ENCODE assay signal across 1 cellular context in genomic region chr5:142012792-142013388, GRCh38.
A peak's percentile ranks its signal among the peaks of the same experiment; 100 is the strongest.
TF ChIP-seq lines count a peak whose summit lies in the region.

Gene GNPDA1 (minus strand): TSS chr5:142013027. CDS start chr5:142012035, 992 bp downstream.

TF ChIP-seq in K562, 482 proteins besides CTCF, POLR2A, EP300 and RAD21 (continued from another document and continues in another):
- TF ChIP-seq SP2 (IDR thresholded peaks at IDR 0.05; ENCODE audit: extremely low read depth, low read depth, low read length, poor library complexity, severe bottlenecking) (no peak), CBX3 (IDR thresholded peaks at IDR 0.05; ENCODE audit: borderline replicate concordance in 1 of 2, low read length in 2 of 2) (no peak), ZBTB17 (CRISPR knock-in tag; IDR thresholded peaks at IDR 0.05) (no peak), NCOA1 (IDR thresholded peaks at IDR 0.05; ENCODE audit: low read depth) (no peak), BHLHE40 (IDR thresholded peaks at IDR 0.05; ENCODE audit: low read length) (peak; percentile 97), RFX5 (IDR thresholded peaks at IDR 0.05; ENCODE audit: low read depth, low read length) (no peak), SNRNP70 (optimal IDR thresholded peaks at IDR 0.05; ENCODE audit: low read depth, low read length) (no peak), HMG20A (CRISPR knock-in tag; conservative IDR thresholded peaks at IDR 0.05) (no peak), FOXM1 (IDR thresholded peaks at IDR 0.05; ENCODE audit: low read depth) (no peak), FOXM1 (CRISPR knock-in tag; IDR thresholded peaks at IDR 0.05; ENCODE audit: low read depth) (no peak), POLR3G (IDR thresholded peaks at IDR 0.05; ENCODE audit: extremely low read depth, insufficient read length, insufficient replicate concordance) (no peak), ZNF280B (CRISPR knock-in tag; IDR thresholded peaks at IDR 0.05) (no peak), JUND (IDR thresholded peaks at IDR 0.05; ENCODE audit: borderline replicate concordance, low read depth, low read length) (peak; percentile 81), JUND (tag; IDR thresholded peaks at IDR 0.05; ENCODE audit: borderline replicate concordance, low read depth, low read length) (peak; percentile 80; the same call in 1 of the 3 replicates), MTA3 (IDR thresholded peaks at IDR 0.05; ENCODE audit: borderline replicate concordance) (peak; percentile 78; the same call in 1 of the 2 replicates), COPS2 (conservative IDR thresholded peaks at IDR 0.05) (no peak), SAP30 (IDR thresholded peaks at IDR 0.05; ENCODE audit: borderline replicate concordance, insufficient read depth, low read depth, low read length, poor library complexity, severe bottlenecking) (peak; percentile 31), HLTF (IDR thresholded peaks at IDR 0.05) (no peak), PTRF (tag; IDR thresholded peaks at IDR 0.05) (no peak), TRIM24 (IDR thresholded peaks at IDR 0.05) (no peak), CREB1 (IDR thresholded peaks at IDR 0.05) (no peak; the same call in 1 of the 2 replicates), CREB1 (CRISPR knock-in tag; IDR thresholded peaks at IDR 0.05) (no peak), ZNF24 (IDR thresholded peaks at IDR 0.05) (no peak), NONO (IDR thresholded peaks at IDR 0.05; ENCODE audit: low read depth in 2 of 2, low read length in 1 of 2) (peak in 1 of 2 experiments; percentile 85; a peak in 2 of 4 replicates), ZNF766 (CRISPR knock-in tag; conservative IDR thresholded peaks at IDR 0.05) (peak; percentile 57), ZNF143 (CRISPR knock-in tag; IDR thresholded peaks at IDR 0.05) (no peak), HDAC6 (IDR thresholded peaks at IDR 0.05; ENCODE audit: low read depth, low read length) (no peak), BACH1 (tag; IDR thresholded peaks at IDR 0.05) (peak; percentile 79; the same call in 1 of the 2 replicates), NR3C1 (CRISPR knock-in tag; IDR thresholded peaks at IDR 0.05) (0 out of 2 replicates have a peak, but pooled peaks have one; percentile 37), EP400 (IDR thresholded peaks at IDR 0.05) (peak; percentile 75; the same call in 1 of the 2 replicates), KDM5B (IDR thresholded peaks at IDR 0.05; ENCODE audit: insufficient replicate concordance, low read depth, low read length) (peak; percentile 68), ZNF589 (CRISPR knock-in tag; IDR thresholded peaks at IDR 0.05; ENCODE audit: low read depth) (no peak), KAT2B (IDR thresholded peaks at IDR 0.05; ENCODE audit: low read depth, low read length) (no peak), MCM5 (IDR thresholded peaks at IDR 0.05; ENCODE audit: low read depth) (no peak), TAF15 (IDR thresholded peaks at IDR 0.05; ENCODE audit: low read depth, low read length) (no peak), POLR2AphosphoS5 (IDR thresholded peaks at IDR 0.05; ENCODE audit: control insufficient read depth, insufficient read depth, low read depth, low read length) (peak; percentile 78), SRSF7 (optimal IDR thresholded peaks at IDR 0.05; ENCODE audit: low read depth, low read length) (no peak), TEAD4 (IDR thresholded peaks at IDR 0.05; ENCODE audit: low read length) (no peak), TEAD4 (CRISPR knock-in tag; IDR thresholded peaks at IDR 0.05; ENCODE audit: borderline replicate concordance) (no peak), HCFC1 (IDR thresholded peaks at IDR 0.05; ENCODE audit: low read depth, low read length) (peak; percentile 49), ZNF785 (CRISPR knock-in tag; IDR thresholded peaks at IDR 0.05) (no peak), ZNF696 (CRISPR knock-in tag; conservative IDR thresholded peaks at IDR 0.05) (no peak), ZNF76 (CRISPR knock-in tag; IDR thresholded peaks at IDR 0.05; ENCODE audit: borderline replicate concordance) (no peak), FOXJ3 (CRISPR knock-in tag; IDR thresholded peaks at IDR 0.05) (no peak), HNRNPUL1 (IDR thresholded peaks at IDR 0.05; ENCODE audit: low read length) (no peak), DDX20 (tag; IDR thresholded peaks at IDR 0.05; ENCODE audit: low read depth) (no peak)
- TF ChIP-seq, protein P1, sequence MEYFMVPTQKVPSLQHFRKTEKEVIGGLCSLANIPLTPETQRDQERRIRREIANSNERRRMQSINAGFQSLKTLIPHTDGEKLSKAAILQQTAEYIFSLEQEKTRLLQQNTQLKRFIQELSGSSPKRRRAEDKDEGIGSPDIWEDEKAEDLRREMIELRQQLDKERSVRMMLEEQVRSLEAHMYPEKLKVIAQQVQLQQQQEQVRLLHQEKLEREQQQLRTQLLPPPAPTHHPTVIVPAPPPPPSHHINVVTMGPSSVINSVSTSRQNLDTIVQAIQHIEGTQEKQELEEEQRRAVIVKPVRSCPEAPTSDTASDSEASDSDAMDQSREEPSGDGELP (CRISPR knock-in tag; IDR thresholded peaks at IDR 0.05; ENCODE audit: borderline replicate concordance), result peak; percentile 61; the same call in 1 of the 2 replicates
- TF ChIP-seq, protein P2, sequence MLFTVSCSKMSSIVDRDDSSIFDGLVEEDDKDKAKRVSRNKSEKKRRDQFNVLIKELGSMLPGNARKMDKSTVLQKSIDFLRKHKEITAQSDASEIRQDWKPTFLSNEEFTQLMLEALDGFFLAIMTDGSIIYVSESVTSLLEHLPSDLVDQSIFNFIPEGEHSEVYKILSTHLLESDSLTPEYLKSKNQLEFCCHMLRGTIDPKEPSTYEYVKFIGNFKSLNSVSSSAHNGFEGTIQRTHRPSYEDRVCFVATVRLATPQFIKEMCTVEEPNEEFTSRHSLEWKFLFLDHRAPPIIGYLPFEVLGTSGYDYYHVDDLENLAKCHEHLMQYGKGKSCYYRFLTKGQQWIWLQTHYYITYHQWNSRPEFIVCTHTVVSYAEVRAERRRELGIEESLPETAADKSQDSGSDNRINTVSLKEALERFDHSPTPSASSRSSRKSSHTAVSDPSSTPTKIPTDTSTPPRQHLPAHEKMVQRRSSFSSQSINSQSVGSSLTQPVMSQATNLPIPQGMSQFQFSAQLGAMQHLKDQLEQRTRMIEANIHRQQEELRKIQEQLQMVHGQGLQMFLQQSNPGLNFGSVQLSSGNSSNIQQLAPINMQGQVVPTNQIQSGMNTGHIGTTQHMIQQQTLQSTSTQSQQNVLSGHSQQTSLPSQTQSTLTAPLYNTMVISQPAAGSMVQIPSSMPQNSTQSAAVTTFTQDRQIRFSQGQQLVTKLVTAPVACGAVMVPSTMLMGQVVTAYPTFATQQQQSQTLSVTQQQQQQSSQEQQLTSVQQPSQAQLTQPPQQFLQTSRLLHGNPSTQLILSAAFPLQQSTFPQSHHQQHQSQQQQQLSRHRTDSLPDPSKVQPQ (CRISPR knock-in tag; IDR thresholded peaks at IDR 0.05; ENCODE audit: borderline replicate concordance), result peak; percentile 79; the same call in 1 of the 2 replicates
- TF ChIP-seq, protein P3, sequence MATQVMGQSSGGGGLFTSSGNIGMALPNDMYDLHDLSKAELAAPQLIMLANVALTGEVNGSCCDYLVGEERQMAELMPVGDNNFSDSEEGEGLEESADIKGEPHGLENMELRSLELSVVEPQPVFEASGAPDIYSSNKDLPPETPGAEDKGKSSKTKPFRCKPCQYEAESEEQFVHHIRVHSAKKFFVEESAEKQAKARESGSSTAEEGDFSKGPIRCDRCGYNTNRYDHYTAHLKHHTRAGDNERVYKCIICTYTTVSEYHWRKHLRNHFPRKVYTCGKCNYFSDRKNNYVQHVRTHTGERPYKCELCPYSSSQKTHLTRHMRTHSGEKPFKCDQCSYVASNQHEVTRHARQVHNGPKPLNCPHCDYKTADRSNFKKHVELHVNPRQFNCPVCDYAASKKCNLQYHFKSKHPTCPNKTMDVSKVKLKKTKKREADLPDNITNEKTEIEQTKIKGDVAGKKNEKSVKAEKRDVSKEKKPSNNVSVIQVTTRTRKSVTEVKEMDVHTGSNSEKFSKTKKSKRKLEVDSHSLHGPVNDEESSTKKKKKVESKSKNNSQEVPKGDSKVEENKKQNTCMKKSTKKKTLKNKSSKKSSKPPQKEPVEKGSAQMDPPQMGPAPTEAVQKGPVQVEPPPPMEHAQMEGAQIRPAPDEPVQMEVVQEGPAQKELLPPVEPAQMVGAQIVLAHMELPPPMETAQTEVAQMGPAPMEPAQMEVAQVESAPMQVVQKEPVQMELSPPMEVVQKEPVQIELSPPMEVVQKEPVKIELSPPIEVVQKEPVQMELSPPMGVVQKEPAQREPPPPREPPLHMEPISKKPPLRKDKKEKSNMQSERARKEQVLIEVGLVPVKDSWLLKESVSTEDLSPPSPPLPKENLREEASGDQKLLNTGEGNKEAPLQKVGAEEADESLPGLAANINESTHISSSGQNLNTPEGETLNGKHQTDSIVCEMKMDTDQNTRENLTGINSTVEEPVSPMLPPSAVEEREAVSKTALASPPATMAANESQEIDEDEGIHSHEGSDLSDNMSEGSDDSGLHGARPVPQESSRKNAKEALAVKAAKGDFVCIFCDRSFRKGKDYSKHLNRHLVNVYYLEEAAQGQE (CRISPR knock-in tag; IDR thresholded peaks at IDR 0.05; ENCODE audit: low read depth), result no peak
- TF ChIP-seq, protein P4, sequence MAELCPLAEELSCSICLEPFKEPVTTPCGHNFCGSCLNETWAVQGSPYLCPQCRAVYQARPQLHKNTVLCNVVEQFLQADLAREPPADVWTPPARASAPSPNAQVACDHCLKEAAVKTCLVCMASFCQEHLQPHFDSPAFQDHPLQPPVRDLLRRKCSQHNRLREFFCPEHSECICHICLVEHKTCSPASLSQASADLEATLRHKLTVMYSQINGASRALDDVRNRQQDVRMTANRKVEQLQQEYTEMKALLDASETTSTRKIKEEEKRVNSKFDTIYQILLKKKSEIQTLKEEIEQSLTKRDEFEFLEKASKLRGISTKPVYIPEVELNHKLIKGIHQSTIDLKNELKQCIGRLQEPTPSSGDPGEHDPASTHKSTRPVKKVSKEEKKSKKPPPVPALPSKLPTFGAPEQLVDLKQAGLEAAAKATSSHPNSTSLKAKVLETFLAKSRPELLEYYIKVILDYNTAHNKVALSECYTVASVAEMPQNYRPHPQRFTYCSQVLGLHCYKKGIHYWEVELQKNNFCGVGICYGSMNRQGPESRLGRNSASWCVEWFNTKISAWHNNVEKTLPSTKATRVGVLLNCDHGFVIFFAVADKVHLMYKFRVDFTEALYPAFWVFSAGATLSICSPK (IDR thresholded peaks at IDR 0.05; ENCODE audit: borderline replicate concordance), result no peak
- TF ChIP-seq, protein P5, sequence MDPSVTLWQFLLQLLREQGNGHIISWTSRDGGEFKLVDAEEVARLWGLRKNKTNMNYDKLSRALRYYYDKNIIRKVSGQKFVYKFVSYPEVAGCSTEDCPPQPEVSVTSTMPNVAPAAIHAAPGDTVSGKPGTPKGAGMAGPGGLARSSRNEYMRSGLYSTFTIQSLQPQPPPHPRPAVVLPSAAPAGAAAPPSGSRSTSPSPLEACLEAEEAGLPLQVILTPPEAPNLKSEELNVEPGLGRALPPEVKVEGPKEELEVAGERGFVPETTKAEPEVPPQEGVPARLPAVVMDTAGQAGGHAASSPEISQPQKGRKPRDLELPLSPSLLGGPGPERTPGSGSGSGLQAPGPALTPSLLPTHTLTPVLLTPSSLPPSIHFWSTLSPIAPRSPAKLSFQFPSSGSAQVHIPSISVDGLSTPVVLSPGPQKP (CRISPR knock-in tag; IDR thresholded peaks at IDR 0.05), result no peak
- TF ChIP-seq, protein P6, sequence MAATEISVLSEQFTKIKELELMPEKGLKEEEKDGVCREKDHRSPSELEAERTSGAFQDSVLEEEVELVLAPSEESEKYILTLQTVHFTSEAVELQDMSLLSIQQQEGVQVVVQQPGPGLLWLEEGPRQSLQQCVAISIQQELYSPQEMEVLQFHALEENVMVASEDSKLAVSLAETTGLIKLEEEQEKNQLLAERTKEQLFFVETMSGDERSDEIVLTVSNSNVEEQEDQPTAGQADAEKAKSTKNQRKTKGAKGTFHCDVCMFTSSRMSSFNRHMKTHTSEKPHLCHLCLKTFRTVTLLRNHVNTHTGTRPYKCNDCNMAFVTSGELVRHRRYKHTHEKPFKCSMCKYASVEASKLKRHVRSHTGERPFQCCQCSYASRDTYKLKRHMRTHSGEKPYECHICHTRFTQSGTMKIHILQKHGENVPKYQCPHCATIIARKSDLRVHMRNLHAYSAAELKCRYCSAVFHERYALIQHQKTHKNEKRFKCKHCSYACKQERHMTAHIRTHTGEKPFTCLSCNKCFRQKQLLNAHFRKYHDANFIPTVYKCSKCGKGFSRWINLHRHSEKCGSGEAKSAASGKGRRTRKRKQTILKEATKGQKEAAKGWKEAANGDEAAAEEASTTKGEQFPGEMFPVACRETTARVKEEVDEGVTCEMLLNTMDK (IDR thresholded peaks at IDR 0.05; ENCODE audit: borderline replicate concordance, insufficient read depth, low read depth, low read length, poor library complexity, severe bottlenecking), result peak; percentile 58
- TF ChIP-seq, protein P7, sequence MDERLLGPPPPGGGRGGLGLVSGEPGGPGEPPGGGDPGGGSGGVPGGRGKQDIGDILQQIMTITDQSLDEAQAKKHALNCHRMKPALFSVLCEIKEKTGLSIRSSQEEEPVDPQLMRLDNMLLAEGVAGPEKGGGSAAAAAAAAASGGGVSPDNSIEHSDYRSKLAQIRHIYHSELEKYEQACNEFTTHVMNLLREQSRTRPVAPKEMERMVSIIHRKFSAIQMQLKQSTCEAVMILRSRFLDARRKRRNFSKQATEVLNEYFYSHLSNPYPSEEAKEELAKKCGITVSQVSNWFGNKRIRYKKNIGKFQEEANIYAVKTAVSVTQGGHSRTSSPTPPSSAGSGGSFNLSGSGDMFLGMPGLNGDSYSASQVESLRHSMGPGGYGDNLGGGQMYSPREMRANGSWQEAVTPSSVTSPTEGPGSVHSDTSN (CRISPR knock-in tag; IDR thresholded peaks at IDR 0.05; ENCODE audit: low read depth), result no peak
- TF ChIP-seq, protein P7 (tag; conservative IDR thresholded peaks at IDR 0.05; ENCODE audit: low read depth), result no peak
